ENCODE assay signal across 12 cellular contexts in genomic region chr12:128190614-128191013, GRCh38.
DNase-seq lines count a peak whose midpoint lies in the region; ATAC-seq and TF ChIP-seq lines count a peak whose summit lies in the region.
"Had no signal": no experiment of that assay in that cellular context is flagged by ENCODE, and none has a peak within 500 bp of the region (broad histone marks: within the 10 kb centered on the region; RNA-seq: fewer than 3 reads in every experiment).

No MANE protein-coding gene starts in this region.

- peaks cover 4% of the 10 kb centered on the region for H3K27me3 Mint-ChIP-seq in type B pancreatic cell
- H3K27me3 Mint-ChIP-seq: activated naive CD8-positive, alpha-beta T cell treated with anti-CD3 and anti-CD28 coated beads, Interleukin-2, amount 10 ng/mL, durations not matched to agents 7 days and 5 days had no signal

- intact Hi-C loops in Right ventricle myocardium superior (cut with DNase I): no loop called here
- intact Hi-C loops in Right ventricle myocardium inferior (cut with DNase I): no loop called here
- intact Hi-C loops in vagina (cut with DNase I): no loop called here

- no peak overlapping the region for H3K27ac ChIP-seq in vagina
- H3K27ac ChIP-seq: thoracic aorta had no signal

- no peaks in the 10 kb centered on the region for H3K9me3 Mint-ChIP-seq in type B pancreatic cell

- TF ChIP-seq CTCF in type B pancreatic cell (conservative IDR thresholded peaks at IDR 0.05): peak; percentile 85
- TF ChIP-seq CTCF in vagina (IDR thresholded peaks at IDR 0.05): peak in 1 of 3 experiments; percentile 10

- H3K27me3 ChIP-seq in vagina: no peaks in the 10 kb centered on the region

- H3K4me3 Mint-ChIP-seq in type B pancreatic cell: no peak overlapping the region
- H3K4me3 Mint-ChIP-seq: activated naive CD8-positive, alpha-beta T cell treated with anti-CD3 and anti-CD28 coated beads, Interleukin-2, amount 10 ng/mL, durations not matched to agents 7 days and 5 days had no signal

- ATAC-seq in Right ventricle myocardium superior (ENCODE audit: poor library complexity) (peak; percentile 62), Right ventricle myocardium inferior (no peak), HG03342 (IDR thresholded peaks at IDR 0.05; ENCODE audit: unreplicated experiment) (no peak)

- H3K4me1 ChIP-seq in vagina: no peaks in the 10 kb centered on the region

- H3K36me3 Mint-ChIP-seq in type B pancreatic cell: no peaks in the 10 kb centered on the region
- H3K36me3 Mint-ChIP-seq: activated naive CD8-positive, alpha-beta T cell treated with anti-CD3 and anti-CD28 coated beads, Interleukin-2, amount 10 ng/mL, durations not matched to agents 7 days and 5 days had no signal

- no peaks in the 10 kb centered on the region for H3K36me3 ChIP-seq in vagina
- H3K36me3 ChIP-seq: thoracic aorta had no signal

- no peak for TF ChIP-seq POLR2A in vagina (IDR thresholded peaks at IDR 0.05)

- H3K4me3 ChIP-seq in vagina: no peak overlapping the region
- H3K4me3 ChIP-seq: thoracic aorta had no signal

- H3K9me3 ChIP-seq in vagina: no peaks in the 10 kb centered on the region
- H3K9me3 ChIP-seq: thoracic aorta had no signal

- DNase-seq in Right ventricle myocardium superior (no peak), Right ventricle myocardium inferior (ENCODE audit: missing footprints) (no peak), NCI-H82 treated with DMSO at 0.1 percent for 48 hours (lab: John Stamatoyannopoulos, UW; ENCODE audit: unreplicated experiment) (peak; percentile 6), hypothalamus (lab: John Stamatoyannopoulos, UW) (peak in 28 of 51 donors; percentile 0 to 31 (median 6)), type B pancreatic cell (ENCODE audit: extremely low spot score, unreplicated experiment) (no peak), vagina (ENCODE audit: extremely low spot score in 2 of 2) (no peak), NCI-H774 (lab: John Stamatoyannopoulos, UW) (no peak)
- DNase-seq: activated CD4-positive, alpha-beta T cell treated with anti-CD3 and anti-CD28 coated beads, Interleukin-2, amount 50 U/mL, for 48 hours; activated naive CD8-positive, alpha-beta T cell treated with anti-CD3 and anti-CD28 coated beads, Interleukin-2, amount 10 ng/mL, durations not matched to agents 7 days and 5 days; NCI-H1694 treated with DMSO at 0.1 percent for 48 hours had no signal

- peak overlapping the region; percentile 23 for H3K27ac Mint-ChIP-seq in type B pancreatic cell
- H3K27ac Mint-ChIP-seq: activated naive CD8-positive, alpha-beta T cell treated with anti-CD3 and anti-CD28 coated beads, Interleukin-2, amount 10 ng/mL, durations not matched to agents 7 days and 5 days had no signal

- no peaks in the 10 kb centered on the region for H3K4me1 Mint-ChIP-seq in type B pancreatic cell (ENCODE audit: unreplicated experiment)
- H3K4me1 Mint-ChIP-seq: activated naive CD8-positive, alpha-beta T cell treated with anti-CD3 and anti-CD28 coated beads, Interleukin-2, amount 10 ng/mL, durations not matched to agents 7 days and 5 days had no signal

Comparison
In these comparisons a context has a peak if more than half of its experiments do, and no peak if none do; other contexts are left out.
1. DNase-seq: peak in NCI-H82 treated with DMSO at 0.1 percent for 48 hours (single experiment) and hypothalamus (28 of 51); none in Right ventricle myocardium superior (single experiment), Right ventricle myocardium inferior (single experiment), type B pancreatic cell (single experiment), vagina (0 of 2) and NCI-H774 (single experiment).